ENCODE assay signal across 30 cellular contexts in genomic region chr6:128121190-128121589, GRCh38.
"Had no signal": no experiment of that assay in that cellular context is flagged by ENCODE, and none has a peak within 500 bp of the region (broad histone marks: within the 10 kb centered on the region; RNA-seq: fewer than 3 reads in every experiment).

No MANE protein-coding gene starts in this region.

- DNase-seq: activated B cell treated with CpG ODN at 0.5 μM for 24 hours; activated CD4-positive, alpha-beta T cell treated with anti-CD3 and anti-CD28 coated beads for 48 hours; activated CD4-positive, alpha-beta T cell treated with anti-CD3 and anti-CD28 coated beads, Interleukin-2, amount 50 U/mL, for 1 hour; activated CD4-positive, alpha-beta T cell treated with anti-CD3 and anti-CD28 coated beads, Interleukin-2, amount 50 U/mL, for 48 hours; activated CD8-positive, alpha-beta memory T cell treated with anti-CD3 and anti-CD28 coated beads for 24 hours; activated CD8-positive, alpha-beta T cell treated with anti-CD3 and anti-CD28 coated beads for 36 hours; activated effector memory CD4-positive, alpha-beta T cell treated with Interleukin-2 at 50 U/mL for 16 hours; activated gamma-delta T cell treated with Interleukin-2 at 50 U/mL for 16 hours; activated naive CD4-positive, alpha-beta T cell treated with anti-CD3 and anti-CD28 coated beads, Interleukin-2, amount 50 U/mL, for 16 hours; activated naive CD4-positive, alpha-beta T cell treated with Interleukin-2 at 50 U/mL for 16 hours; activated T-cell treated with anti-CD3 and anti-CD28 coated beads, Interleukin-2, amount 50 U/mL, for 4 hours; amniotic stem cell; anterior cingulate cortex; brain microvascular endothelial cell; cortex of kidney; dermis blood vessel endothelial cell; effector CD4-positive, alpha-beta T cell; effector memory CD8-positive, alpha-beta T cell; erythroblast; foreskin keratinocyte; gastrocnemius medialis; T-helper 1 cell; T-helper 17 cell; T1000; WERI-Rb-1 had no signal

- H3K9me3 ChIP-seq: esophagus muscularis mucosa, gastrocnemius medialis had no signal

- H3K4me3 ChIP-seq: esophagus muscularis mucosa, gastrocnemius medialis had no signal

- H3K36me3 ChIP-seq: brain microvascular endothelial cell, esophagus muscularis mucosa, gastrocnemius medialis, WERI-Rb-1 had no signal

- H3K27me3 ChIP-seq: brain microvascular endothelial cell, esophagus muscularis mucosa, foreskin keratinocyte, gastrocnemius medialis had no signal

- ATAC-seq: activated CD4-positive, CD25-positive, alpha-beta regulatory T cell treated with anti-CD3 and anti-CD28 coated beads, Interleukin-2, amount 50 U/mL, for 24 hours; activated CD8-positive, alpha-beta T cell treated with anti-CD3 and anti-CD28 coated beads for 36 hours; activated T-cell treated with anti-CD3 and anti-CD28 coated beads, Interleukin-2, amount 50 U/mL, for 4 hours; activated T-helper 17 cell treated with anti-CD3 and anti-CD28 coated beads, Interleukin-2, amount 50 U/mL, for 72 hours; effector memory CD8-positive, alpha-beta T cell; foreskin keratinocyte; gastrocnemius medialis; T-helper 17 cell had no signal

- H3K4me1 ChIP-seq: esophagus muscularis mucosa, gastrocnemius medialis had no signal

- FAIRE-seq: astrocyte, bronchial epithelial cell had no signal

- H3K27ac ChIP-seq: brain microvascular endothelial cell, esophagus muscularis mucosa, foreskin keratinocyte, gastrocnemius medialis, WERI-Rb-1 had no signal
